1 cellular context compared by ENCODE assay signal in genomic region chr7:116306409-116307048, GRCh38.
TF ChIP-seq lines count a peak whose summit lies in the region.

No MANE protein-coding gene starts in this region.

TF ChIP-seq in IMR-90, 13 proteins besides CTCF, POLR2A, EP300 and RAD21 (continued from another document):
- TF ChIP-seq, protein P1, sequence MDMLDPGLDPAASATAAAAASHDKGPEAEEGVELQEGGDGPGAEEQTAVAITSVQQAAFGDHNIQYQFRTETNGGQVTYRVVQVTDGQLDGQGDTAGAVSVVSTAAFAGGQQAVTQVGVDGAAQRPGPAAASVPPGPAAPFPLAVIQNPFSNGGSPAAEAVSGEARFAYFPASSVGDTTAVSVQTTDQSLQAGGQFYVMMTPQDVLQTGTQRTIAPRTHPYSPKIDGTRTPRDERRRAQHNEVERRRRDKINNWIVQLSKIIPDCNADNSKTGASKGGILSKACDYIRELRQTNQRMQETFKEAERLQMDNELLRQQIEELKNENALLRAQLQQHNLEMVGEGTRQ (IDR thresholded peaks at IDR 0.05; ENCODE audit: low read depth, low read length), result no peak
- TF ChIP-seq FOS (IDR thresholded peaks at IDR 0.05; ENCODE audit: low read depth, low read length) (no peak), SMC3 (IDR thresholded peaks at IDR 0.05; ENCODE audit: low read depth, low read length) (no peak), MAFK (IDR thresholded peaks at IDR 0.05; ENCODE audit: low read depth, low read length) (no peak), BHLHE40 (IDR thresholded peaks at IDR 0.05; ENCODE audit: low read depth, low read length) (no peak), MAZ (IDR thresholded peaks at IDR 0.05; ENCODE audit: borderline replicate concordance, low read depth, low read length) (no peak), RCOR1 (IDR thresholded peaks at IDR 0.05; ENCODE audit: insufficient replicate concordance, low read length) (no peak), RFX5 (IDR thresholded peaks at IDR 0.05; ENCODE audit: low read depth, low read length) (no peak), CEBPB (IDR thresholded peaks at IDR 0.05; ENCODE audit: low read depth, low read length) (no peak), ELK1 (IDR thresholded peaks at IDR 0.05; ENCODE audit: borderline replicate concordance, low read depth, low read length) (no peak)
